In genomic region chr14:24928501-24928900, GRCh38 we compare ENCODE assay signal across 1 cellular context.
TF ChIP-seq lines count a peak whose summit lies in the region.

No MANE protein-coding gene starts in this region.

TF ChIP-seq in IMR-90, 13 proteins besides CTCF, POLR2A, EP300 and RAD21 (continued from another document):
- TF ChIP-seq CEBPB (IDR thresholded peaks at IDR 0.05; ENCODE audit: low read depth, low read length) (no peak), RCOR1 (IDR thresholded peaks at IDR 0.05; ENCODE audit: insufficient replicate concordance, low read length) (no peak)
